ENCODE assay signal across 10 cellular contexts in the genomic region with DNA sequence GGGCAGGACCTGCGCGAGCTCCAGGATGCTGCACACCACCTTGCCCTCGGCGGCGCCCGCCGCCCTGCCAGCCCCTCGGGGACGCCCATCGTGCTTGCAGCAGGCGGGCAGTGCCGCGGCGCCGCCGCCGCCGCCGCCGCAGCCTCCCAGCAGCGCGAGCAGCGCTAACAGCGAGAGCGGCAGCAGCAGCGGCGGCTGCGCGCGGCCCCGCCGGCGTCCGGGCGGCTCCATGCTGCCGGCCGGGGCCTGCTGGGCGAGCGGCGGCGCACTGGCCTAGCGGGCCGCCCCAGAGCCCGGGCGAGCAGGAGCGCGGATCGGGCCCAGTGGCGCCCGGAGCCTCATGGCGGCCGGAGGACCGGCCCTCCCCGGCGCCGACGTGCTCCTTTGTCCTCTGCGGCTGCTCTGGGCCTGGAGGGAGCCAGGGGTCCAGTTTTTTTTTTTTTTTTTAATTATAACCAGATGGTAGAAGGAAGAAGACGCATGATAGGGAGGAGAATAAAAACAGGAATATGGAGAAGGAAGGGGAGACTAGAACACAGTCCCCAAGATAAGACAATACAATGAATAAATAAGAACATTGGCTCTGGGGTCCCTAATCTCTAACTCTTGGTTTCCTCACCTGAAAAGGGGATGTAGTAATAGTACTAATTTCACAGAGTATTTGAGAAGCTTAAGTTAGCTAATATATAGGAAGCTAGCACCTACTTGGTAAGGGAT. TPM values are rescaled to one million over a fixed set of nuclear protein-coding genes. Genes with fewer than 3 reads are reported as not detected.
DNase-seq lines count a peak whose midpoint lies in the region; ATAC-seq and TF ChIP-seq lines count a peak whose summit lies in the region.
"Had no signal": no experiment of that assay in that cellular context is flagged by ENCODE, and none has a peak within 500 bp of the region (broad histone marks: within the 10 kb centered on the region; RNA-seq: fewer than 3 reads in every experiment).

No MANE protein-coding gene starts in this region.

- H3K27me3 ChIP-seq in Panc1 (ENCODE audit: control insufficient read depth, insufficient read depth, low read length) (no peaks in the 10 kb centered on the region), fibroblast of lung (ENCODE audit: control insufficient read depth, insufficient read depth, low read length) (no peaks in the 10 kb centered on the region), neuron (ENCODE audit: insufficient read depth, low read length) (peaks cover 3% of the 10 kb centered on the region)

- H3K9me3 ChIP-seq in Panc1 (ENCODE audit: control insufficient read depth, insufficient read depth, low read depth, low read length) (no peaks in the 10 kb centered on the region), fibroblast of lung (ENCODE audit: control insufficient read depth, insufficient read depth, low read depth, low read length) (no peaks in the 10 kb centered on the region), neuron (ENCODE audit: low read length) (no peaks in the 10 kb centered on the region)

- peak; percentile 55 for DNase-seq in GM13976 (ENCODE audit: low spot score)
- DNase-seq in Panc1 (ENCODE audit: low read depth, low spot score), result no peak
- peak; percentile 28 to 54 for DNase-seq in fibroblast of lung (ENCODE audit: low read depth in 2 of 2)
- no peak for DNase-seq in stimulated activated CD8-positive, alpha-beta memory T cell treated with anti-CD3 and anti-CD28 coated beads, Interleukin-4, amount 100 ng/mL, for 48 hours

- in situ Hi-C loops in GM13976 (cut with MboI; ENCODE audit: low sequenced_read_pairs, unreplicated experiment) (no loop called here), Panc1 (cut with HindIII; ENCODE audit: low pct_unique_long_range_greater_than_20kb, low sequenced_read_pairs) (no loop called here)

- peak overlapping the region; percentile 33 to 40 for H3K4me3 ChIP-seq in Panc1 (ENCODE audit: low read depth in 2 of 2, low read length in 2 of 2)
- H3K4me3 ChIP-seq in fibroblast of lung (replicated peaks in 1 of 4; ENCODE audit: control extremely low read depth in 1 of 4, insufficient read depth in 1 of 4, low read depth in 3 of 4, low read length in 4 of 4), result peak overlapping the region in 1 of 4 experiments; percentile 44
- H3K4me3 ChIP-seq in neuron (ENCODE audit: low read length), result peak overlapping the region; percentile 35

- H3K36me3 ChIP-seq in Panc1 (ENCODE audit: control insufficient read depth, insufficient read depth, low read length) (no peaks in the 10 kb centered on the region), fibroblast of lung (ENCODE audit: control insufficient read depth, insufficient read depth, low read length) (no peaks in the 10 kb centered on the region), neuron (ENCODE audit: insufficient read depth, low read length) (no peaks in the 10 kb centered on the region)

- no TSS peak for BruUV-seq in Panc1 (replicated peaks; lab: Mats Ljungman, UMichigan)

- TF ChIP-seq CTCF in GM13976 (IDR thresholded peaks at IDR 0.05; ENCODE audit: borderline replicate concordance, control extremely low read depth, extremely low read depth, insufficient read depth, missing control alignments) (no peak), Panc1 (IDR thresholded peaks at IDR 0.05) (no peak), fibroblast of lung (conservative IDR thresholded peaks at IDR 0.05 in 1 of 2, IDR thresholded peaks at IDR 0.05 in 1 of 2; ENCODE audit: low read depth in 1 of 2, low read length in 2 of 2) (no peak)

- peak overlapping the region; percentile 13 for H3K4me2 ChIP-seq in fibroblast of lung (ENCODE audit: extremely low read depth, insufficient read depth, low read length)

- H3K9ac ChIP-seq in fibroblast of lung (ENCODE audit: insufficient read depth, low read length), result peak overlapping the region; percentile 46

- no peaks in the 10 kb centered on the region for H3K79me2 ChIP-seq in fibroblast of lung (ENCODE audit: control insufficient read depth, insufficient read depth, low read length)

- H3K4me1 ChIP-seq in Panc1 (ENCODE audit: control insufficient read depth, insufficient read depth, low read length) (no peaks in the 10 kb centered on the region), fibroblast of lung (ENCODE audit: control insufficient read depth, extremely low read depth, insufficient read depth, low read length) (no peaks in the 10 kb centered on the region), neuron (ENCODE audit: insufficient read depth, low read length) (no peaks in the 10 kb centered on the region)

- CTCF ChIA-PET in Panc1 (lab: Charles Lee), result no interaction called here

- H3K27ac ChIP-seq in Panc1 (ENCODE audit: low read length), result peak overlapping the region; percentile 20; the same call in 1 of the 2 replicates
- no peak overlapping the region for H3K27ac ChIP-seq in fibroblast of lung (ENCODE audit: insufficient read depth, low read length)

- H2AFZ ChIP-seq in fibroblast of lung (ENCODE audit: low read length), result peak overlapping the region; percentile 10
- peak overlapping the region; percentile 92 for H2AFZ ChIP-seq in neuron (ENCODE audit: low read depth, low read length)

- POLR2A ChIA-PET in Panc1 (lab: Charles Lee), result no interaction called here

- intact Hi-C loops in Panc1 (cut with micrococcal nuclease; ENCODE audit: unreplicated experiment), result no loop called here

- ATAC-seq in Panc1 (peak; percentile 94), GM18907 (IDR thresholded peaks at IDR 0.05; ENCODE audit: unreplicated experiment) (no peak), HG02938 (IDR thresholded peaks at IDR 0.05; ENCODE audit: unreplicated experiment) (no peak), GM21717 (IDR thresholded peaks at IDR 0.05; ENCODE audit: unreplicated experiment) (no peak)

- no peaks in the 10 kb centered on the region for H4K20me1 ChIP-seq in fibroblast of lung (ENCODE audit: control insufficient read depth, extremely low read depth, insufficient read depth, low read length)

RNA-seq across cellular contexts. Expression of gene ANKRD62, which starts 17.1 kb away (rescaled TPM):
- total RNA-seq in Panc1 (2021; ENCODE audit: unreplicated experiment) (not detected), fibroblast of lung (not detected in 2 replicates)
- polyA plus RNA-seq in Panc1 (2012; ENCODE audit: insufficient read length), result not detected
- polyA plus RNA-seq in fibroblast of lung, result not detected in 2 replicates
- not detected in 2 replicates for polyA plus RNA-seq in fibroblast of lung (2012)
- polyA minus RNA-seq in fibroblast of lung (ENCODE audit: low replicate concordance), result not detected in 2 replicates
- total RNA-seq: frontal cortex, temporal lobe had no signal

Comparison
In these comparisons a context has a peak if more than half of its experiments do, and no peak if none do; other contexts are left out.
1. DNase-seq: peak in GM13976 (single experiment) and fibroblast of lung (2 of 2); none in Panc1 (single experiment) and stimulated activated CD8-positive, alpha-beta memory T cell treated with anti-CD3 and anti-CD28 coated beads, Interleukin-4, amount 100 ng/mL, for 48 hours (single experiment).